10 cellular contexts compared by ENCODE assay signal in genomic region chr7:155318245-155318644, GRCh38.
"Had no signal": no experiment of that assay in that cellular context is flagged by ENCODE, and none has a peak within 500 bp of the region (broad histone marks: within the 10 kb centered on the region; RNA-seq: fewer than 3 reads in every experiment).

No MANE protein-coding gene starts in this region.

- H3K4me3 ChIP-seq: GM23338, HAP-1 had no signal

- H2AFZ ChIP-seq: GM23338 had no signal

- H3K36me3 ChIP-seq: HAP-1 had no signal

- ATAC-seq: GM23338, HCT116 had no signal

- H3K4me2 ChIP-seq: GM23338, KMS-11 had no signal

- H3K9ac ChIP-seq: KMS-11 had no signal

- H3K27ac ChIP-seq: HL-60, KMS-11 had no signal

- H3K9me3 ChIP-seq: HAP-1 had no signal

- H3K4me1 ChIP-seq: HAP-1 had no signal

- DNase-seq: H7, HFFc6, IMR-90, Karpas-422, KBM-7 had no signal
